In genomic region chr2:218121789-218122188, GRCh38 we compare ENCODE assay signal across 15 cellular contexts. TPM values are rescaled to one million over a fixed set of nuclear protein-coding genes. Genes with fewer than 3 reads are reported as not detected.
"Had no signal": no experiment of that assay in that cellular context is flagged by ENCODE, and none has a peak within 500 bp of the region (broad histone marks: within the 10 kb centered on the region; RNA-seq: fewer than 3 reads in every experiment).

No MANE protein-coding gene starts in this region.

RNA-seq across cellular contexts. Expression of gene CXCR2, which starts 4.0 kb away (rescaled TPM):
- total RNA-seq: kidney epithelial cell, lung microvascular endothelial cell, myocyte had no signal
- polyA plus RNA-seq: naive thymus-derived CD4-positive, alpha-beta T cell had no signal

RNA-seq across cellular contexts. Expression of gene CXCR1, which starts 45.0 kb away (rescaled TPM):
- total RNA-seq: kidney epithelial cell, lung microvascular endothelial cell, mesothelial cell of epicardium, mucosa of gallbladder, myocyte had no signal

RNA-seq across cellular contexts. Expression of gene RUFY4, which starts 52.7 kb away (rescaled TPM):
- total RNA-seq: kidney epithelial cell, left cardiac atrium, left lobe of liver, left ventricle myocardium inferior, left ventricle myocardium superior, lower leg skin, lower lobe of right lung, lung microvascular endothelial cell, mammary epithelial cell, mesothelial cell of epicardium, mucosa of descending colon had no signal
- polyA plus RNA-seq: keratinocyte; mammary epithelial cell; naive thymus-derived CD4-positive, alpha-beta T cell had no signal
